Comparison of ENCODE assay signal across 8 cellular contexts in genomic region chr19:4867534-4868285, GRCh38. TPM values are rescaled to one million over a fixed set of nuclear protein-coding genes. Genes with fewer than 3 reads are reported as not detected.
DNase-seq lines count a peak whose midpoint lies in the region; ATAC-seq and TF ChIP-seq lines count a peak whose summit lies in the region.

TSS of gene PLIN3 (minus strand) at chr19:4867667. CDS start at chr19:4861394, 6,273 bp downstream.

- TF ChIP-seq CTCF in GM12865 (IDR thresholded peaks at IDR 0.05; ENCODE audit: insufficient read depth, low read depth, low read length, missing control alignments) (no peak), chondrocyte (IDR thresholded peaks at IDR 0.05) (no peak)

- H3K4me3 Mint-ChIP-seq in activated CD4-positive, alpha-beta T cell treated with anti-CD3 and anti-CD28 coated beads for 36 hours = peak within 1 kb of the TSS; percentile 73
- H3K4me3 Mint-ChIP-seq in chondrocyte (ENCODE audit: unreplicated experiment) = peak within 1 kb of the TSS; percentile 80

- CTCF ChIA-PET in activated CD4-positive, alpha-beta T cell treated with anti-CD3 and anti-CD28 coated beads for 36 hours (lab: Charles Lee) = interaction anchor here (0.5 to 6.6 kb wide), 8 partner anchors 15 to 182 kb away, joined by 3 to 52 read pairs (median 4); no protein-coding TSS in a partner anchor

- H3K4me3 ChIP-seq in GM12865 (ENCODE audit: low read depth, low read length) = peak within 1 kb of the TSS; percentile 100

- H3K9me3 Mint-ChIP-seq in activated CD4-positive, alpha-beta T cell treated with anti-CD3 and anti-CD28 coated beads for 36 hours (ENCODE audit: low read depth) = no peaks in the 10 kb centered on the region
- no peaks in the 10 kb centered on the region for H3K9me3 Mint-ChIP-seq in chondrocyte (ENCODE audit: low read depth)

- ATAC-seq in HG02759 (IDR thresholded peaks at IDR 0.05; ENCODE audit: unreplicated experiment) = peak; percentile 74
- ATAC-seq in activated CD4-positive, alpha-beta T cell treated with anti-CD3 and anti-CD28 coated beads for 36 hours = peak; percentile 95

- POLR2A ChIA-PET in activated CD4-positive, alpha-beta T cell treated with anti-CD3 and anti-CD28 coated beads for 36 hours (lab: Charles Lee) = interaction anchor here (0.6 to 1.3 kb wide), 4 partner anchors 44 to 824 kb away, joined by 3 to 4 read pairs (median 3); partner anchors contain the start of genes KDM4B and YJU2

- peaks cover 20% of the 10 kb centered on the region for H3K4me1 Mint-ChIP-seq in activated CD4-positive, alpha-beta T cell treated with anti-CD3 and anti-CD28 coated beads for 36 hours
- H3K4me1 Mint-ChIP-seq in chondrocyte (ENCODE audit: low read depth) = peaks cover 33% of the 10 kb centered on the region

- peak within 1 kb of the TSS; percentile 63 for H3K27ac Mint-ChIP-seq in activated CD4-positive, alpha-beta T cell treated with anti-CD3 and anti-CD28 coated beads for 36 hours
- H3K27ac Mint-ChIP-seq in chondrocyte (ENCODE audit: unreplicated experiment) = peak within 1 kb of the TSS; percentile 85

- H3K27me3 Mint-ChIP-seq in activated CD4-positive, alpha-beta T cell treated with anti-CD3 and anti-CD28 coated beads for 36 hours = peaks cover 2% of the 10 kb centered on the region
- H3K27me3 Mint-ChIP-seq in chondrocyte (ENCODE audit: low read depth) = no peaks in the 10 kb centered on the region

- peak; percentile 98 for DNase-seq in GM12865 (ENCODE audit: low read depth)
- DNase-seq in NCI-H2227 treated with DMSO at 0.1 percent for 48 hours (lab: John Stamatoyannopoulos, UW) = peak; percentile 78
- peak; percentile 98 for DNase-seq in activated CD4-positive, alpha-beta T cell treated with anti-CD3 and anti-CD28 coated beads for 36 hours
- DNase-seq in chondrocyte (ENCODE audit: low spot score) = peak; percentile 98
- DNase-seq in kidney tubule cell (ENCODE audit: low spot score) = peak; percentile 93
- peak; percentile 90 to 93 for DNase-seq in stimulated activated CD4-positive, alpha-beta T cell treated with anti-CD3 and anti-CD28 coated beads, Interleukin-15, amount 100 ng/mL, for 48 hours (ENCODE audit: low read depth in 2 of 2)
- DNase-seq in NCI-H1092 (lab: John Stamatoyannopoulos, UW) = no peak

- intact Hi-C loops in activated CD4-positive, alpha-beta T cell treated with anti-CD3 and anti-CD28 coated beads for 36 hours (cut with DNase I, micrococcal nuclease) = loop anchor here in 1 of 2 experiments (1.0 to 2.0 kb wide), 9 partner anchors 36 to 1037 kb away; partner anchors contain the start of genes FEM1A, HDGFL2, MYDGF and TICAM1

- no peaks in the 10 kb centered on the region for H3K36me3 Mint-ChIP-seq in activated CD4-positive, alpha-beta T cell treated with anti-CD3 and anti-CD28 coated beads for 36 hours (ENCODE audit: low read depth)
- H3K36me3 Mint-ChIP-seq in chondrocyte (ENCODE audit: low read depth) = no peaks in the 10 kb centered on the region

RNA-seq across cellular contexts. Expression of gene PLIN3, which starts in this region (rescaled TPM):
- total RNA-seq in activated CD4-positive, alpha-beta T cell treated with anti-CD3 and anti-CD28 coated beads for 36 hours = 10 to 100 TPM; 26.9 to 27.5 TPM
- total RNA-seq in chondrocyte = 91.8 to 93.2 TPM (median 93.0 TPM) in 3 replicates
